8 cellular contexts compared by ENCODE assay signal in genomic region chr21:44866780-44867179, GRCh38. TPM values are rescaled to one million over a fixed set of nuclear protein-coding genes. Genes with fewer than 3 reads are reported as not detected.
DNase-seq lines count a peak whose midpoint lies in the region; ATAC-seq and TF ChIP-seq lines count a peak whose summit lies in the region.

No MANE protein-coding gene starts in this region.

- H3K36me3 Mint-ChIP-seq in WTC11: peaks cover 20% of the 10 kb centered on the region

- intact Hi-C loops in Right ventricle myocardium superior (cut with DNase I): no loop called here
- intact Hi-C loops in Right ventricle myocardium inferior (cut with DNase I): no loop called here
- intact Hi-C loops in upper lobe of right lung (cut with DNase I): no loop called here

- H4K20me1 ChIP-seq in hepatocyte (ENCODE audit: insufficient read depth, poor library complexity, severe bottlenecking): peaks cover 91% of the 10 kb centered on the region

- H3K9me3 ChIP-seq in hepatocyte (ENCODE audit: low read depth) (no peaks in the 10 kb centered on the region), upper lobe of right lung (no peaks in the 10 kb centered on the region)

- peaks cover 92% of the 10 kb centered on the region for H3K79me2 ChIP-seq in hepatocyte

- H3K9me3 Mint-ChIP-seq in WTC11: no peaks in the 10 kb centered on the region

- 54% methylated on average over 7 of the region's 7 CpGs for WGBS in hepatocyte (ENCODE audit: low lambda C conversion rate, missing lambda C conversion rate)

- H3K36me3 ChIP-seq in hepatocyte (replicated peaks; ENCODE audit: insufficient read depth, low read depth) (no peaks in the 10 kb centered on the region), upper lobe of right lung (peaks cover 43% of the 10 kb centered on the region)

- peaks cover 49% of the 10 kb centered on the region for H3K4me1 ChIP-seq in hepatocyte (ENCODE audit: insufficient read depth)
- peaks cover 65% of the 10 kb centered on the region for H3K4me1 ChIP-seq in upper lobe of right lung

- TF ChIP-seq CTCF in WTC11 (IDR thresholded peaks at IDR 0.05): no peak
- no peak for TF ChIP-seq CTCF in hepatocyte (IDR thresholded peaks at IDR 0.05; ENCODE audit: poor library complexity)
- no peak for TF ChIP-seq CTCF in upper lobe of right lung (IDR thresholded peaks at IDR 0.05)

- H3K4me1 Mint-ChIP-seq in WTC11: peaks cover 39% of the 10 kb centered on the region

- H3K27ac Mint-ChIP-seq in WTC11: peak overlapping the region; percentile 43

- no peaks in the 10 kb centered on the region for H3K27me3 Mint-ChIP-seq in WTC11 (ENCODE audit: low read depth)

- H3K4me2 ChIP-seq in hepatocyte: peak overlapping the region; percentile 42

- POLR2A ChIA-PET in WTC11 (lab: Charles Lee): no interaction called here

- DNase-seq in Right ventricle myocardium superior (peak; percentile 14), Right ventricle myocardium inferior (ENCODE audit: missing footprints) (no peak), WTC11 (ENCODE audit: low spot score) (no peak), hepatocyte (ENCODE audit: low spot score) (peak; percentile 40), upper lobe of right lung (peak; percentile 27), NCI-H2196 (lab: John Stamatoyannopoulos, UW; ENCODE audit: unreplicated experiment) (no peak)

- H3K4me3 Mint-ChIP-seq in WTC11: no peak overlapping the region

- H3K27me3 ChIP-seq in hepatocyte (no peaks in the 10 kb centered on the region), upper lobe of right lung (no peaks in the 10 kb centered on the region)

- CTCF ChIA-PET in WTC11 (lab: Charles Lee): no interaction called here

- ATAC-seq in Right ventricle myocardium superior (ENCODE audit: poor library complexity): no peak
- ATAC-seq in Right ventricle myocardium inferior: no peak
- ATAC-seq in WTC11: no peak
- ATAC-seq in upper lobe of right lung: no peak
- no peak for ATAC-seq in HG03469 (IDR thresholded peaks at IDR 0.05; ENCODE audit: unreplicated experiment)
- ATAC-seq in HG02840 (IDR thresholded peaks at IDR 0.05; ENCODE audit: low FRiP score, unreplicated experiment): no peak

- H3K27ac ChIP-seq in hepatocyte (peak overlapping the region; percentile 70), upper lobe of right lung (no peak overlapping the region)

- H2AFZ ChIP-seq in hepatocyte: no peak overlapping the region

- H3K4me3 ChIP-seq in hepatocyte: no peak overlapping the region
- no peak overlapping the region for H3K4me3 ChIP-seq in upper lobe of right lung

- H3K9me2 ChIP-seq in hepatocyte (replicated peaks; ENCODE audit: insufficient read depth): no peaks in the 10 kb centered on the region

TF ChIP-seq in WTC11, 78 proteins besides CTCF, POLR2A, EP300 and RAD21:
- no peak for TF ChIP-seq PRRX2 (CRISPR knock-in tag; IDR thresholded peaks at IDR 0.05)

RNA-seq across cellular contexts. Expression of gene PTTG1IP, which starts 6.7 kb away (rescaled TPM):
- total RNA-seq in Right ventricle myocardium superior (133 TPM), Right ventricle myocardium inferior (160 TPM), WTC11 (2021) (96.0 to 117 TPM (median 112 TPM) in 3 replicates), hepatocyte (344 and 348 TPM in 2 replicates), upper lobe of right lung (244 TPM)
- 315 and 362 TPM in 2 replicates for polyA plus RNA-seq in hepatocyte

RNA-seq across cellular contexts. Expression of gene SUMO3, which starts 48.9 kb away (rescaled TPM):
- total RNA-seq in Right ventricle myocardium superior (66.5 TPM), Right ventricle myocardium inferior (73.9 TPM), WTC11 (2021) (81.7 to 86.3 TPM (median 85.4 TPM) in 3 replicates), hepatocyte (68.5 and 77.2 TPM in 2 replicates), upper lobe of right lung (85.0 TPM)
- 97.0 and 107 TPM in 2 replicates for polyA plus RNA-seq in hepatocyte

RNA-seq across cellular contexts. Expression of gene ITGB2, which starts 53.9 kb away (rescaled TPM):
- total RNA-seq in Right ventricle myocardium superior (23.8 TPM), Right ventricle myocardium inferior (36.7 TPM), WTC11 (2021) (1.0 to 1.5 TPM (median 1.5 TPM) in 3 replicates), hepatocyte (1.6 and 3.8 TPM in 2 replicates), upper lobe of right lung (370 TPM)
- 3.8 and 4.2 TPM in 2 replicates for polyA plus RNA-seq in hepatocyte

Comparison
In these comparisons a context has a peak if more than half of its experiments do, and no peak if none do; other contexts are left out.
1. DNase-seq: peak in Right ventricle myocardium superior (single experiment), hepatocyte (single experiment) and upper lobe of right lung (single experiment); none in Right ventricle myocardium inferior (single experiment), WTC11 (single experiment) and NCI-H2196 (single experiment).